Comparison of ENCODE assay signal across 26 cellular contexts in genomic region chr2:214699236-214699635, GRCh38.
"Had no signal": no experiment of that assay in that cellular context is flagged by ENCODE, and none has a peak within 500 bp of the region (broad histone marks: within the 10 kb centered on the region; RNA-seq: fewer than 3 reads in every experiment).

No MANE protein-coding gene starts in this region.

- H3K36me3 ChIP-seq: left lung, right atrium auricular region, spleen, suprapubic skin, tibial artery had no signal

- H3K4me3 Mint-ChIP-seq: activated naive CD4-positive, alpha-beta T cell treated with anti-CD3 and anti-CD28 coated beads, Interleukin-2, amount 50 U/mL, for 24 hours; immature natural killer cell; natural killer cell treated with Interleukin-12 subunit alpha and Interleukin-12 subunit beta and Interleukin-15 and Interleukin-18, amount 100 ng/mL, for 72 hours; T-cell had no signal

- H3K9me3 ChIP-seq: body of pancreas, mucosa of descending colon had no signal

- DNase-seq: activated CD4-positive, alpha-beta T cell treated with anti-CD3 and anti-CD28 coated beads for 4 hours; activated CD4-positive, alpha-beta T cell treated with anti-CD3 and anti-CD28 coated beads, Interleukin-2, amount 50 U/mL, for 48 hours; activated CD4-positive, CD25-positive, alpha-beta regulatory T cell; activated CD8-positive, alpha-beta memory T cell treated with anti-CD3 and anti-CD28 coated beads for 24 hours; activated gamma-delta T cell treated with Interleukin-2 at 50 U/mL for 16 hours; anterior cingulate cortex; body of pancreas; dorsolateral prefrontal cortex; effector memory CD4-positive, alpha-beta T cell; erythroblast; head of caudate nucleus; hippocampal formation; immature natural killer cell; kidney glomerular epithelial cell; left lung; mucosa of descending colon; spleen; stimulated activated naive CD4-positive, alpha-beta T cell; T-cell; tibial artery had no signal

- ATAC-seq: body of pancreas; left lung; mucosa of descending colon; natural killer cell treated with Interleukin-12 subunit alpha and Interleukin-12 subunit beta and Interleukin-15 and Interleukin-18, amount 100 ng/mL, for 72 hours; T-cell had no signal

- H3K27ac ChIP-seq: body of pancreas, coronary artery, dorsolateral prefrontal cortex, left lung, right atrium auricular region, spleen, suprapubic skin, tibial artery had no signal

- H3K27me3 ChIP-seq: body of pancreas, dorsolateral prefrontal cortex, left lung, right atrium auricular region, spleen, suprapubic skin, tibial artery had no signal

- H3K27ac Mint-ChIP-seq: activated naive CD4-positive, alpha-beta T cell treated with anti-CD3 and anti-CD28 coated beads, Interleukin-2, amount 50 U/mL, for 24 hours; immature natural killer cell; natural killer cell treated with Interleukin-12 subunit alpha and Interleukin-12 subunit beta and Interleukin-15 and Interleukin-18, amount 100 ng/mL, for 72 hours; T-cell had no signal

- H3K4me3 ChIP-seq: body of pancreas, coronary artery, dorsolateral prefrontal cortex, left lung, lung, mucosa of descending colon, right atrium auricular region, spleen, suprapubic skin, tibial artery had no signal

- H3K4me1 Mint-ChIP-seq: activated naive CD4-positive, alpha-beta T cell treated with anti-CD3 and anti-CD28 coated beads, Interleukin-2, amount 50 U/mL, for 24 hours; immature natural killer cell; T-cell had no signal

- H3K4me1 ChIP-seq: body of pancreas, left lung, right atrium auricular region, spleen, suprapubic skin had no signal
